In the genomic region with DNA sequence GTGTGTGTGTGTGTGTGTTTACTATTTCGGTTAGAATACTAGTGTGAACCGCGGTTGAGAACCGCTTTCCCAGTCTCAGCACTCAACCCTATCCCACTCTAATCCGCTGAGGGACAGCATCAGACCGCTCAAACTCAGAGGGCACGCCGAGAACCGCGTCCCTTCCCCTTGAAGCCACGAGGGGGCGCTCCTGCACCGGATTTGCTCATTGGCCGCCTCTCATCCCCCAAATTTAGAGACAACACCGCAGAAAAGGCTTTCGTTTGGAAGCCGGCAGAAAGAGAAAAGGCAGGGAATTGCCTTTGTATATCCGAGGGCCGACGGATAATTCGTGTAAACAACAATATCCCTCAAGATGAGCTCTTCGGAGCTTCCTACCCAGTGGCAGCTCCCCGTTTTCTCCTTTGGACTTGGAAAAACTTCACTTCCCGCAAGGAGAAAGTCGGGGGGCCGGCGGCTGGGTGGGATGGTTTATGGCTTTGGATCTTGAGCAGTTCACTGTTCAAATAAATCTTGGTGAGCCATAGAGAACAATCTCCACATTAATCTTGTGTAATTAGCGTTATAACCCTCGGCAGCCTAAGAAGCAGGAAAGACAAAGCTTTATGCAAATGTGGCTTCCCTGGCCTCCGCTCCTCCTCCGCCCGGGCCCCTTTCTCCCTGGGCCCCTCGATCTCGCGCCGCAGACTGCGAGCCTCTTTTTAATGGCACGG, we compare ENCODE assay signal across 8 cellular contexts.
DNase-seq lines count a peak whose midpoint lies in the region; ATAC-seq and TF ChIP-seq lines count a peak whose summit lies in the region.

No MANE protein-coding gene starts in this region.

- no peaks in the 10 kb centered on the region for H3K9me2 ChIP-seq in PC-3 (replicated peaks; ENCODE audit: low read length)

- H3K4me3 Mint-ChIP-seq in nephron = peak overlapping the region; percentile 85 to 89 (median 87)

- no peaks in the 10 kb centered on the region; the same call in 1 of the 2 replicates for H3K36me3 ChIP-seq in PC-3 (ENCODE audit: low read depth, low read length)
- H3K36me3 ChIP-seq in stomach = no peaks in the 10 kb centered on the region

- H3K4me1 ChIP-seq in PC-3 (ENCODE audit: insufficient read depth, low read length) (no peaks in the 10 kb centered on the region), stomach (peaks cover 4 to 41% (median 27%) of the 10 kb centered on the region in 4 donors)

- no peaks in the 10 kb centered on the region for H3K36me3 Mint-ChIP-seq in nephron (ENCODE audit: low read depth)

- H3K79me2 ChIP-seq in PC-3 (ENCODE audit: low read length) = no peaks in the 10 kb centered on the region

- no TSS peak for BruUV-seq in PC-3 (replicated peaks; lab: Mats Ljungman, UMichigan)

- DNase-seq in DMS153 treated with DMSO at 0.1 percent for 48 hours (lab: John Stamatoyannopoulos, UW; ENCODE audit: unreplicated experiment) (peak; percentile 76), HuH-7 (ENCODE audit: low spot score) (peak; percentile 93), PC-3 (peak; percentile 56), activated T-helper 1 cell treated with Interleukin-2 at 50 U/mL for 16 hours (ENCODE audit: low read depth) (peak; percentile 18), fibroblast of peridontal ligament (ENCODE audit: extremely low read depth) (peak; percentile 51), stomach (peak; percentile 88)

- H3K27ac ChIP-seq in PC-3 (ENCODE audit: low read length) (no peak overlapping the region), stomach (peak overlapping the region; percentile 15 to 91 (median 91))

- CTCF ChIA-PET in PC-3 (lab: Charles Lee) = interaction anchor here (0.5 to 1.5 kb wide), 2 partner anchors 384 to 728 kb away, joined by 3 to 5 read pairs; no protein-coding TSS in a partner anchor

- peaks cover 20% of the 10 kb centered on the region for H3K4me1 Mint-ChIP-seq in nephron

- H3K9ac ChIP-seq in PC-3 (ENCODE audit: low read length) = no peak overlapping the region

- H3K27me3 ChIP-seq in PC-3 (ENCODE audit: low read length) = no peaks in the 10 kb centered on the region; the same call in 1 of the 2 replicates
- H3K27me3 ChIP-seq in stomach = peaks cover 0 to 45% (median 13%) of the 10 kb centered on the region in 3 donors

- no peak for TF ChIP-seq EP300 in stomach (IDR thresholded peaks at IDR 0.05)

- H3K27me3 Mint-ChIP-seq in nephron (ENCODE audit: low read depth) = peaks cover 73% of the 10 kb centered on the region

- TF ChIP-seq CTCF in PC-3 (conservative IDR thresholded peaks at IDR 0.05; ENCODE audit: low read depth, low read length) = peak; percentile 88
- TF ChIP-seq CTCF in nephron (IDR thresholded peaks at IDR 0.05; ENCODE audit: unreplicated experiment in 3 of 3) = peak; percentile 94 to 97 (median 95)
- TF ChIP-seq CTCF in stomach (IDR thresholded peaks at IDR 0.05) = peak in 6 of 7 experiments; percentile 62 to 99 (median 94)

- intact Hi-C loops in PC-3 (cut with micrococcal nuclease) = loop anchor here (1.0 to 5.0 kb wide), 5 partner anchors 384 to 1393 kb away; no protein-coding TSS in a partner anchor
- intact Hi-C loops in stomach (cut with DNase I; ENCODE audit: low total_unique reads) = loop anchor here (5.0 kb wide), 1 partner anchor 1044 kb away; no protein-coding TSS in a partner anchor

- POLR2A ChIA-PET in PC-3 (lab: Charles Lee; ENCODE audit: unreplicated experiment) = interaction anchor here (0.6 kb wide), 1 partner anchor 91 kb away, joined by 5 read pairs; no protein-coding TSS in a partner anchor

- 1 to 2% (median 1%) methylated on average over 37 to 38 of the region's 38 CpGs for whole genome bisulfite sequencing in stomach, 5 donors

- H3K9me3 ChIP-seq in PC-3 (ENCODE audit: low read length) (no peaks in the 10 kb centered on the region), stomach (no peaks in the 10 kb centered on the region)

- no peak for TF ChIP-seq POLR2A in stomach (IDR thresholded peaks at IDR 0.05)

- peak overlapping the region; percentile 87 for H2AFZ ChIP-seq in PC-3 (ENCODE audit: low read length)

- H3K4me3 ChIP-seq in PC-3 (ENCODE audit: low read length) (peak overlapping the region; percentile 69), stomach (peak overlapping the region; percentile 45 to 65 (median 63))

- no peak overlapping the region for H3K27ac Mint-ChIP-seq in nephron

- no peaks in the 10 kb centered on the region for H3K9me3 Mint-ChIP-seq in nephron

- H4K20me1 ChIP-seq in PC-3 (ENCODE audit: low read length) = no peaks in the 10 kb centered on the region

- H3F3A ChIP-seq in PC-3 (ENCODE audit: low read length, unreplicated experiment) = no peaks in the 10 kb centered on the region

- peak overlapping the region; percentile 90 for H3K4me2 ChIP-seq in PC-3 (ENCODE audit: low read length)

- ATAC-seq in GM21529 (IDR thresholded peaks at IDR 0.05; ENCODE audit: unreplicated experiment) = peak; percentile 93
- ATAC-seq in PC-3 = peak; percentile 95

Comparison
In these comparisons a context has a peak if more than half of its experiments do, and no peak if none do; other contexts are left out.
1. DNase-seq: peak in every context shown above with its lines; median percentile 93 in HuH-7; 88 in stomach; 76 in DMS153 treated with DMSO at 0.1 percent for 48 hours; 56 in PC-3; 51 in fibroblast of peridontal ligament; 18 in activated T-helper 1 cell treated with Interleukin-2 at 50 U/mL for 16 hours.